8 cellular contexts compared by ENCODE assay signal in the genomic region with DNA sequence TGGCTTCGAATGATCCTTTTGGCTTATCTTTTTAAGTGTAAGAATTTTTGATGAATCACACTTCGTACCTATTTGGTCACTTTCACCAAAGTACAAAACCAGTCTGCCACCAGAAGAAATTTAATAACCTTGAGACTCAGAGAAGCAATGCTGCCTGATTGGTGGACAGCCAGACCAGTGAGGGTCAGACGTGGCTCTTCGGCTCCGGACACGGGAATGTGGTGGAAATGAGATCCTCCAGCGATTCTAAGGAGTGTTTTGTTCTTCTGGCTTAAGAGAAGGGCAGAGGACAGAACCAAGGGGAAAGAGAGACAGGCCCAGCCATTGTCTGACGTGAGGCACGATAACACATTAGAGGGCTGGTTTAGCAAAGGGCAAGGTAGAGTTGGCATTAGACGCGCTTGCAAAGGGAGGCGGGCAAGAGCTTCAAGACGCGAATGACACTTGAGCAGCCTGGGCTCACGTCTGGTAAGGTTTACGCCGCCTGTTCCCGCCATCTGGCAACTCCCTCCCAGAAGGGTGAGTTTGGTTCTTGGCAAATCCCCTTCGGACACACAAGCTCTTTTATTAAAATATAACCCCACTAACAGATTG. TPM values are rescaled to one million over a fixed set of nuclear protein-coding genes. Genes with fewer than 3 reads are reported as not detected.
DNase-seq lines count a peak whose midpoint lies in the region; ATAC-seq, FAIRE-seq and TF ChIP-seq lines count a peak whose summit lies in the region.

No MANE protein-coding gene starts in this region.

- H3K9me3 ChIP-seq in esophagus squamous epithelium (no peaks in the 10 kb centered on the region), ovary (no peaks in the 10 kb centered on the region)

- H3K27ac ChIP-seq in esophagus squamous epithelium (peak overlapping the region; percentile 90 to 94 (median 92)), ovary (peak overlapping the region in 1 of 2 donors; percentile 75)

- peak; percentile 24 for ATAC-seq in GM18870 (IDR thresholded peaks at IDR 0.05; ENCODE audit: unreplicated experiment)

- DNase-seq in AG20443 (ENCODE audit: low spot score) (peak; percentile 21), HTR-8/SVneo (ENCODE audit: insufficient read length, low spot score) (peak; percentile 37), SK-MEL-5 (ENCODE audit: low read depth, low spot score) (peak; percentile 46), esophagus squamous epithelium (lab: John Stamatoyannopoulos, UW) (no peak), ovary (no peak), superior temporal gyrus (ENCODE audit: extremely low spot score) (no peak)
- DNase-seq in stimulated activated CD4-positive, alpha-beta T cell treated with anti-CD3 and anti-CD28 coated beads, Interleukin-1b, Interleukin-23, amount 100 ng/mL, for 48 hours, result no peak

- TF ChIP-seq EP300 in ovary (IDR thresholded peaks at IDR 0.05), result no peak

- H3K27me3 ChIP-seq in esophagus squamous epithelium, result no peaks in the 10 kb centered on the region
- H3K27me3 ChIP-seq in ovary, result no peaks in the 10 kb centered on the region

- in situ Hi-C loops in SK-MEL-5 (cut with HindIII; ENCODE audit: low pct_unique_long_range_greater_than_20kb, low sequenced_read_pairs), result no loop called here

- TF ChIP-seq CTCF in esophagus squamous epithelium (IDR thresholded peaks at IDR 0.05) (no peak), ovary (IDR thresholded peaks at IDR 0.05) (no peak)

- H3K4me1 ChIP-seq in esophagus squamous epithelium, result peaks cover 0 to 46% (median 3%) of the 10 kb centered on the region in 3 donors
- H3K4me1 ChIP-seq in ovary (ENCODE audit: insufficient read depth), result peaks cover 1% of the 10 kb centered on the region

- TF ChIP-seq POLR2A in esophagus squamous epithelium (IDR thresholded peaks at IDR 0.05) (peak in 2 of 4 donors; percentile 17 to 54), ovary (IDR thresholded peaks at IDR 0.05) (no peak)

- H3K4me3 ChIP-seq in esophagus squamous epithelium (peak overlapping the region; percentile 16 to 66 (median 46)), ovary (peak overlapping the region; percentile 40)

- no peak for FAIRE-seq in HTR-8/SVneo (lab: Jason Lieb, UNC)

- 23 to 47% methylated on average over 7 to 19 of the region's 19 CpGs for whole genome bisulfite sequencing in esophagus squamous epithelium, 2 donors
- 15 to 21% (median 18%) methylated on average over 19 of the region's 19 CpGs for WGBS in ovary, 3 donors

- intact Hi-C loops in esophagus squamous epithelium (cut with DNase I) (no loop called here), ovary (cut with DNase I) (no loop called here)

- H3K36me3 ChIP-seq in esophagus squamous epithelium (no peaks in the 10 kb centered on the region), ovary (no peaks in the 10 kb centered on the region)

RNA-seq across cellular contexts. Expression of a gene that starts 49.9 kb away (rescaled TPM):
- 59.8 and 69.4 TPM in 2 replicates for total RNA-seq in SK-MEL-5 (2014; rRNA removed; shearing (Covaris generic))
- polyA plus RNA-seq in SK-MEL-5 (2015; cell fraction: cytosol; rRNA removed), result 60.2 and 65.5 TPM in 2 replicates
- polyA plus RNA-seq in SK-MEL-5 (2015; cell fraction: nucleus; rRNA removed), result 22.4 and 31.8 TPM in 2 replicates
- total RNA-seq in esophagus squamous epithelium (100 to 1,000 TPM; 208 to 339 (median 285) TPM), ovary (100 to 1,000 TPM in 4 of 7 donors, 10 to 100 TPM in 3; 39.0 to 214 (median 116) TPM)
- polyA plus RNA-seq in ovary, result 10 to 100 TPM; 45.1 to 85.6 TPM

Comparison
In these comparisons a context has a peak if more than half of its experiments do, and no peak if none do; other contexts are left out.
1. DNase-seq: peak in AG20443 (single experiment), HTR-8/SVneo (single experiment) and SK-MEL-5 (single experiment); none in esophagus squamous epithelium (single experiment), ovary (0 of 5), superior temporal gyrus (single experiment) and stimulated activated CD4-positive, alpha-beta T cell treated with anti-CD3 and anti-CD28 coated beads, Interleukin-1b, Interleukin-23, amount 100 ng/mL, for 48 hours (single experiment).